Comparison of ENCODE assay signal across 1 cellular context in the genomic region with DNA sequence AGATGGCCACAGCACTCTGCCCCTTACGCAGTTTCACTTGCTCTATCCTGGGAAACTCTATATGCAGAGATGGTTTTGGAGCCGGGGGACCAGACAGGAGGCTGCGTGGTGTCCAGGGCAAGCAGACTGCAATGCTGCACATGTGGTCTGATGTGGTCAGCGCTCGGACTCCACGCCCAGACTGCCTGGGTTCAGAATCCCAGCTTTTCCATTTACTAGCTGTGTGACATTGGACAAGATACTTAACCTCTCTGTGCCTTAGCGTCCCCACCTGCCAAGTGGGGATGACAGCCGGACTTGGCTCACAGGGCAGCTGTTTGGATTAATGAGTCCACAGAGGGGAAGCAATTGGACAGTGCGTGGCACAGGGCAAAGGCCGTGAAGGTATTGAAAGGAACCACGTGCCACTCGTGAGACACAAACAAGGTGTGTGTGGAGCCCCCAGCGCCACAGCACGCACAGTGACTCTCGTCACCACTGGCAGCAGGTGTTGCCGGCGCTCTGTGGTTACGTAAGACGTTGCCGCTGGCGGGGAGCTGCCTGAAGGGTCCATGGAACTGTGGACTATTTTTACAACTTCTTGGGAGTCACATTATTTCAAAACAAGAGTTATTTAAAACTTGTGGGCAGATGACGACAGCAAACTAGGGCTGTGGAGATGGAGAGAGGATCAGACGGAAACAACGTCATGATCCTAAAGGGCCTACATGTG.
TF ChIP-seq lines count a peak whose summit lies in the region.

No MANE protein-coding gene starts in this region.

TF ChIP-seq in K562, 482 proteins besides CTCF, POLR2A, EP300 and RAD21 (continued from another document):
- TF ChIP-seq ZNF398 (CRISPR knock-in tag; IDR thresholded peaks at IDR 0.05), result no peak
- no peak for TF ChIP-seq ZKSCAN8 (CRISPR knock-in tag; IDR thresholded peaks at IDR 0.05)
- TF ChIP-seq CGGBP1 (CRISPR knock-in tag; IDR thresholded peaks at IDR 0.05), result no peak
- peak; percentile 81 for TF ChIP-seq ZFP36 (IDR thresholded peaks at IDR 0.05; ENCODE audit: low read depth, low read length, partially characterized antibody)
- TF ChIP-seq NCOA6 (IDR thresholded peaks at IDR 0.05), result no peak
- TF ChIP-seq CBX2 (IDR thresholded peaks at IDR 0.05; ENCODE audit: insufficient read depth, low read length, poor library complexity, severe bottlenecking), result no peak
- TF ChIP-seq KDM1A (IDR thresholded peaks at IDR 0.05), result peak in 1 of 2 experiments; percentile 45; a peak in 1 of 4 replicates
- TF ChIP-seq ZBTB11 (CRISPR knock-in tag; IDR thresholded peaks at IDR 0.05), result peak in 1 of 3 experiments; percentile 52; a peak in 1 of 6 replicates
- TF ChIP-seq HDAC3 (IDR thresholded peaks at IDR 0.05; ENCODE audit: borderline replicate concordance, partially characterized antibody), result no peak
- no peak for TF ChIP-seq MEIS2 (IDR thresholded peaks at IDR 0.05; ENCODE audit: partially characterized antibody)
- no peak for TF ChIP-seq NR1H2 (CRISPR knock-in tag; IDR thresholded peaks at IDR 0.05)
- TF ChIP-seq ZNF280B (CRISPR knock-in tag; IDR thresholded peaks at IDR 0.05), result no peak
- TF ChIP-seq SNAPC5 (CRISPR knock-in tag; IDR thresholded peaks at IDR 0.05), result no peak
- no peak for TF ChIP-seq HCFC1 (IDR thresholded peaks at IDR 0.05; ENCODE audit: low read depth, low read length)
- no peak for TF ChIP-seq TEAD1 (CRISPR knock-in tag; IDR thresholded peaks at IDR 0.05)
- TF ChIP-seq, protein P1, sequence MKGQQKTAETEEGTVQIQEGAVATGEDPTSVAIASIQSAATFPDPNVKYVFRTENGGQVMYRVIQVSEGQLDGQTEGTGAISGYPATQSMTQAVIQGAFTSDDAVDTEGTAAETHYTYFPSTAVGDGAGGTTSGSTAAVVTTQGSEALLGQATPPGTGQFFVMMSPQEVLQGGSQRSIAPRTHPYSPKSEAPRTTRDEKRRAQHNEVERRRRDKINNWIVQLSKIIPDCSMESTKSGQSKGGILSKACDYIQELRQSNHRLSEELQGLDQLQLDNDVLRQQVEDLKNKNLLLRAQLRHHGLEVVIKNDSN (CRISPR knock-in tag; IDR thresholded peaks at IDR 0.05), result no peak
- no peak for TF ChIP-seq ATF3 (IDR thresholded peaks at IDR 0.05)
- no peak for TF ChIP-seq ATF3 (CRISPR knock-in tag; conservative IDR thresholded peaks at IDR 0.05)
- no peak for TF ChIP-seq HDAC6 (IDR thresholded peaks at IDR 0.05; ENCODE audit: low read depth, low read length)
- no peak for TF ChIP-seq MIER1 (IDR thresholded peaks at IDR 0.05; ENCODE audit: low read depth)
- TF ChIP-seq RBM25 (IDR thresholded peaks at IDR 0.05; ENCODE audit: low read depth, low read length, severe bottlenecking), result peak; percentile 81
- no peak for TF ChIP-seq RERE (CRISPR knock-in tag; IDR thresholded peaks at IDR 0.05; ENCODE audit: borderline replicate concordance)
- TF ChIP-seq CREB1 (IDR thresholded peaks at IDR 0.05), result no peak
- TF ChIP-seq CREB1 (CRISPR knock-in tag; IDR thresholded peaks at IDR 0.05), result no peak
- TF ChIP-seq RBBP5 (IDR thresholded peaks at IDR 0.05; ENCODE audit: borderline replicate concordance, insufficient read depth, low read length, poor library complexity, severe bottlenecking), result no peak
- TF ChIP-seq, protein P2, sequence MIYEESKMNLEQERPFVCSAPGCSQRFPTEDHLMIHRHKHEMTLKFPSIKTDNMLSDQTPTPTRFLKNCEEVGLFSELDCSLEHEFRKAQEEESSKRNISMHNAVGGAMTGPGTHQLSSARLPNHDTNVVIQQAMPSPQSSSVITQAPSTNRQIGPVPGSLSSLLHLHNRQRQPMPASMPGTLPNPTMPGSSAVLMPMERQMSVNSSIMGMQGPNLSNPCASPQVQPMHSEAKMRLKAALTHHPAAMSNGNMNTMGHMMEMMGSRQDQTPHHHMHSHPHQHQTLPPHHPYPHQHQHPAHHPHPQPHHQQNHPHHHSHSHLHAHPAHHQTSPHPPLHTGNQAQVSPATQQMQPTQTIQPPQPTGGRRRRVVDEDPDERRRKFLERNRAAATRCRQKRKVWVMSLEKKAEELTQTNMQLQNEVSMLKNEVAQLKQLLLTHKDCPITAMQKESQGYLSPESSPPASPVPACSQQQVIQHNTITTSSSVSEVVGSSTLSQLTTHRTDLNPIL (CRISPR knock-in tag; IDR thresholded peaks at IDR 0.05), result no peak
- TF ChIP-seq FIP1L1 (IDR thresholded peaks at IDR 0.05; ENCODE audit: low read depth, low read length, poor library complexity, severe bottlenecking), result no peak
- TF ChIP-seq BCOR (IDR thresholded peaks at IDR 0.05), result peak; percentile 74
- TF ChIP-seq, protein P3, sequence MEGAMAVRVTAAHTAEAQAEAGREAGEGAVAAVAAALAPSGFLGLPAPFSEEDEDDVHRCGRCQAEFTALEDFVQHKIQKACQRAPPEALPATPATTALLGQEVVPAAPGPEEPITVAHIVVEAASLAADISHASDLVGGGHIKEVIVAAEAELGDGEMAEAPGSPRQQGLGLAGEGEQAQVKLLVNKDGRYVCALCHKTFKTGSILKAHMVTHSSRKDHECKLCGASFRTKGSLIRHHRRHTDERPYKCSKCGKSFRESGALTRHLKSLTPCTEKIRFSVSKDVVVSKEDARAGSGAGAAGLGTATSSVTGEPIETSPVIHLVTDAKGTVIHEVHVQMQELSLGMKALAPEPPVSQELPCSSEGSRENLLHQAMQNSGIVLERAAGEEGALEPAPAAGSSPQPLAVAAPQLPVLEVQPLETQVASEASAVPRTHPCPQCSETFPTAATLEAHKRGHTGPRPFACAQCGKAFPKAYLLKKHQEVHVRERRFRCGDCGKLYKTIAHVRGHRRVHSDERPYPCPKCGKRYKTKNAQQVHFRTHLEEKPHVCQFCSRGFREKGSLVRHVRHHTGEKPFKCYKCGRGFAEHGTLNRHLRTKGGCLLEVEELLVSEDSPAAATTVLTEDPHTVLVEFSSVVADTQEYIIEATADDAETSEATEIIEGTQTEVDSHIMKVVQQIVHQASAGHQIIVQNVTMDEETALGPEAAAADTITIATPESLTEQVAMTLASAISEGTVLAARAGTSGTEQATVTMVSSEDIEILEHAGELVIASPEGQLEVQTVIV (CRISPR knock-in tag; IDR thresholded peaks at IDR 0.05; ENCODE audit: borderline replicate concordance), result no peak
- no peak for TF ChIP-seq ILF3 (IDR thresholded peaks at IDR 0.05; ENCODE audit: borderline replicate concordance)
